Comparison of ENCODE assay signal across 1 cellular context in the genomic region with DNA sequence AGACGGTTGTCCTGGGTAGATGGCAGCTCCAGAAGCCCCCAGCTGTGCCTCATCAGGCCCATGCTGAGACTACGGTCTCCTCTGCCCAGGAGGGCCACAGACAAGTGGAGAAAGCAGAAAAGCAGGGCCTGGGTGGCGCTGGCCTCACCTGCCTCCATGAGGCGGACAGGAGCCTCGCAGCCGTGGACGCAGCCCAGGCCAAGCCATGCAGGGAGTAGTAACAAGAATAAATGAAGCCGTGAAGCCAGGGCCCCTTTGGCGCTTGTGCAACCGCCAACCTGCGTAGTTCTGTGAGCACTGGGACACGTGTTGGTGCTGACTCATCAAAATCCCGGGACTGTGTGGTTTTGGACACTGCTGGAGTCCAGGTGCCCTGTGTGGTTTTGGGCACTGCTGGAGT.
TF ChIP-seq lines count a peak whose summit lies in the region.

No MANE protein-coding gene starts in this region.

TF ChIP-seq in GM23338, 12 proteins besides CTCF, POLR2A, EP300 and RAD21 (continued from another document):
- TF ChIP-seq, protein P1, sequence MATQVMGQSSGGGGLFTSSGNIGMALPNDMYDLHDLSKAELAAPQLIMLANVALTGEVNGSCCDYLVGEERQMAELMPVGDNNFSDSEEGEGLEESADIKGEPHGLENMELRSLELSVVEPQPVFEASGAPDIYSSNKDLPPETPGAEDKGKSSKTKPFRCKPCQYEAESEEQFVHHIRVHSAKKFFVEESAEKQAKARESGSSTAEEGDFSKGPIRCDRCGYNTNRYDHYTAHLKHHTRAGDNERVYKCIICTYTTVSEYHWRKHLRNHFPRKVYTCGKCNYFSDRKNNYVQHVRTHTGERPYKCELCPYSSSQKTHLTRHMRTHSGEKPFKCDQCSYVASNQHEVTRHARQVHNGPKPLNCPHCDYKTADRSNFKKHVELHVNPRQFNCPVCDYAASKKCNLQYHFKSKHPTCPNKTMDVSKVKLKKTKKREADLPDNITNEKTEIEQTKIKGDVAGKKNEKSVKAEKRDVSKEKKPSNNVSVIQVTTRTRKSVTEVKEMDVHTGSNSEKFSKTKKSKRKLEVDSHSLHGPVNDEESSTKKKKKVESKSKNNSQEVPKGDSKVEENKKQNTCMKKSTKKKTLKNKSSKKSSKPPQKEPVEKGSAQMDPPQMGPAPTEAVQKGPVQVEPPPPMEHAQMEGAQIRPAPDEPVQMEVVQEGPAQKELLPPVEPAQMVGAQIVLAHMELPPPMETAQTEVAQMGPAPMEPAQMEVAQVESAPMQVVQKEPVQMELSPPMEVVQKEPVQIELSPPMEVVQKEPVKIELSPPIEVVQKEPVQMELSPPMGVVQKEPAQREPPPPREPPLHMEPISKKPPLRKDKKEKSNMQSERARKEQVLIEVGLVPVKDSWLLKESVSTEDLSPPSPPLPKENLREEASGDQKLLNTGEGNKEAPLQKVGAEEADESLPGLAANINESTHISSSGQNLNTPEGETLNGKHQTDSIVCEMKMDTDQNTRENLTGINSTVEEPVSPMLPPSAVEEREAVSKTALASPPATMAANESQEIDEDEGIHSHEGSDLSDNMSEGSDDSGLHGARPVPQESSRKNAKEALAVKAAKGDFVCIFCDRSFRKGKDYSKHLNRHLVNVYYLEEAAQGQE (IDR thresholded peaks at IDR 0.05; ENCODE audit: unreplicated experiment), result no peak
- TF ChIP-seq NANOG (IDR thresholded peaks at IDR 0.05; ENCODE audit: borderline replicate concordance), result no peak
- TF ChIP-seq EZH2phosphoT487 (IDR thresholded peaks at IDR 0.05; ENCODE audit: unreplicated experiment), result no peak
- TF ChIP-seq STAT1 (IDR thresholded peaks at IDR 0.05; ENCODE audit: unreplicated experiment), result no peak
- TF ChIP-seq POLR2AphosphoS5 (IDR thresholded peaks at IDR 0.05; ENCODE audit: low read depth), result no peak
- no peak for TF ChIP-seq JUNB (IDR thresholded peaks at IDR 0.05; ENCODE audit: unreplicated experiment)
- no peak for TF ChIP-seq EZH2 (IDR thresholded peaks at IDR 0.05; ENCODE audit: low read depth, unreplicated experiment)
- TF ChIP-seq, protein P2, sequence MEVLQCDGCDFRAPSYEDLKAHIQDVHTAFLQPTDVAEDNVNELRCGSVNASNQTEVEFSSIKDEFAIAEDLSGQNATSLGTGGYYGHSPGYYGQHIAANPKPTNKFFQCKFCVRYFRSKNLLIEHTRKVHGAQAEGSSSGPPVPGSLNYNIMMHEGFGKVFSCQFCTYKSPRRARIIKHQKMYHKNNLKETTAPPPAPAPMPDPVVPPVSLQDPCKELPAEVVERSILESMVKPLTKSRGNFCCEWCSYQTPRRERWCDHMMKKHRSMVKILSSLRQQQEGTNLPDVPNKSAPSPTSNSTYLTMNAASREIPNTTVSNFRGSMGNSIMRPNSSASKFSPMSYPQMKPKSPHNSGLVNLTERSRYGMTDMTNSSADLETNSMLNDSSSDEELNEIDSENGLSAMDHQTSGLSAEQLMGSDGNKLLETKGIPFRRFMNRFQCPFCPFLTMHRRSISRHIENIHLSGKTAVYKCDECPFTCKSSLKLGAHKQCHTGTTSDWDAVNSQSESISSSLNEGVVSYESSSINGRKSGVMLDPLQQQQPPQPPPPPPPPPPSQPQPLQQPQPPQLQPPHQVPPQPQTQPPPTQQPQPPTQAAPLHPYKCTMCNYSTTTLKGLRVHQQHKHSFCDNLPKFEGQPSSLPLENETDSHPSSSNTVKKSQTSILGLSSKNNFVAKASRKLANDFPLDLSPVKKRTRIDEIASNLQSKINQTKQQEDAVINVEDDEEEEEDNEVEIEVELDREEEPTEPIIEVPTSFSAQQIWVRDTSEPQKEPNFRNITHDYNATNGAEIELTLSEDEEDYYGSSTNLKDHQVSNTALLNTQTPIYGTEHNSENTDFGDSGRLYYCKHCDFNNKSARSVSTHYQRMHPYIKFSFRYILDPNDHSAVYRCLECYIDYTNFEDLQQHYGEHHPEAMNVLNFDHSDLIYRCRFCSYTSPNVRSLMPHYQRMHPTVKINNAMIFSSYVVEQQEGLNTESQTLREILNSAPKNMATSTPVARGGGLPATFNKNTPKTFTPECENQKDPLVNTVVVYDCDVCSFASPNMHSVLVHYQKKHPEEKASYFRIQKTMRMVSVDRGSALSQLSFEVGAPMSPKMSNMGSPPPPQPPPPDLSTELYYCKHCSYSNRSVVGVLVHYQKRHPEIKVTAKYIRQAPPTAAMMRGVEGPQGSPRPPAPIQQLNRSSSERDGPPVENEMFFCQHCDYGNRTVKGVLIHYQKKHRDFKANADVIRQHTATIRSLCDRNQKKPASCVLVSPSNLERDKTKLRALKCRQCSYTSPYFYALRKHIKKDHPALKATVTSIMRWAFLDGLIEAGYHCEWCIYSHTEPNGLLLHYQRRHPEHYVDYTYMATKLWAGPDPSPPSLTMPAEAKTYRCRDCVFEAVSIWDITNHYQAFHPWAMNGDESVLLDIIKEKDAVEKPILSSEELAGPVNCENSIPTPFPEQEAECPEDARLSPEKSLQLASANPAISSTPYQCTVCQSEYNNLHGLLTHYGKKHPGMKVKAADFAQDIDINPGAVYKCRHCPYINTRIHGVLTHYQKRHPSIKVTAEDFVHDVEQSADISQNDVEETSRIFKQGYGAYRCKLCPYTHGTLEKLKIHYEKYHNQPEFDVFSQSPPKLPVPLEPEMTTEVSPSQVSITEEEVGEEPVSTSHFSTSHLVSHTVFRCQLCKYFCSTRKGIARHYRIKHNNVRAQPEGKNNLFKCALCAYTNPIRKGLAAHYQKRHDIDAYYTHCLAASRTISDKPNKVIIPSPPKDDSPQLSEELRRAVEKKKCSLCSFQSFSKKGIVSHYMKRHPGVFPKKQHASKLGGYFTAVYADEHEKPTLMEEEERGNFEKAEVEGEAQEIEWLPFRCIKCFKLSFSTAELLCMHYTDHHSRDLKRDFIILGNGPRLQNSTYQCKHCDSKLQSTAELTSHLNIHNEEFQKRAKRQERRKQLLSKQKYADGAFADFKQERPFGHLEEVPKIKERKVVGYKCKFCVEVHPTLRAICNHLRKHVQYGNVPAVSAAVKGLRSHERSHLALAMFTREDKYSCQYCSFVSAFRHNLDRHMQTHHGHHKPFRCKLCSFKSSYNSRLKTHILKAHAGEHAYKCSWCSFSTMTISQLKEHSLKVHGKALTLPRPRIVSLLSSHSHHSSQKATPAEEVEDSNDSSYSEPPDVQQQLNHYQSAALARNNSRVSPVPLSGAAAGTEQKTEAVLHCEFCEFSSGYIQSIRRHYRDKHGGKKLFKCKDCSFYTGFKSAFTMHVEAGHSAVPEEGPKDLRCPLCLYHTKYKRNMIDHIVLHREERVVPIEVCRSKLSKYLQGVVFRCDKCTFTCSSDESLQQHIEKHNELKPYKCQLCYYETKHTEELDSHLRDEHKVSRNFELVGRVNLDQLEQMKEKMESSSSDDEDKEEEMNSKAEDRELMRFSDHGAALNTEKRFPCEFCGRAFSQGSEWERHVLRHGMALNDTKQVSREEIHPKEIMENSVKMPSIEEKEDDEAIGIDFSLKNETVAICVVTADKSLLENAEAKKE (CRISPR knock-in tag; IDR thresholded peaks at IDR 0.05), result no peak
- TF ChIP-seq CREB1 (CRISPR knock-in tag; IDR thresholded peaks at IDR 0.05; ENCODE audit: low read depth), result no peak
- no peak for TF ChIP-seq ZNF114 (CRISPR knock-in tag; IDR thresholded peaks at IDR 0.05)
